ENCODE assay signal across 24 cellular contexts in genomic region chr20:18718129-18718528, GRCh38.
DNase-seq lines count a peak whose midpoint lies in the region; ATAC-seq, FAIRE-seq and TF ChIP-seq lines count a peak whose summit lies in the region.
"Had no signal": no experiment of that assay in that cellular context is flagged by ENCODE, and none has a peak within 500 bp of the region (broad histone marks: within the 10 kb centered on the region; RNA-seq: fewer than 3 reads in every experiment).

No MANE protein-coding gene starts in this region.

- H3K9ac ChIP-seq in MM.1S (ENCODE audit: low read length) (no peak overlapping the region), H1 (replicated peaks in 1 of 4; ENCODE audit: extremely low read depth in 1 of 4, low read depth in 3 of 4, low read length in 3 of 4) (no peak overlapping the region)

- BruUV-seq in A673 (replicated peaks; lab: Mats Ljungman, UMichigan), result no TSS peak

- H3K23ac ChIP-seq in H1 (ENCODE audit: insufficient read length), result no peak overlapping the region

- H3F3A ChIP-seq in MM.1S (ENCODE audit: insufficient read depth, low read length), result no peaks in the 10 kb centered on the region

- H2BK120ac ChIP-seq in H1 (replicated peaks; ENCODE audit: low read depth, low read length), result no peak overlapping the region

- no peaks in the 10 kb centered on the region for H3K23me2 ChIP-seq in H1 (ENCODE audit: low read depth, low read length)

- H2BK20ac ChIP-seq in H1 (ENCODE audit: low read length), result no peak overlapping the region

- CTCF ChIA-PET in A673 (lab: Charles Lee) (no interaction called here), H1 (lab: Charles Lee; ENCODE audit: partially characterized antibody) (interaction anchor here (0.7 to 1.4 kb wide), 7 partner anchors 11 to 944 kb away, joined by 3 to 5 read pairs (median 3); no protein-coding TSS in a partner anchor)

- H2BK15ac ChIP-seq in H1 (ENCODE audit: low read length), result no peak overlapping the region

- TF ChIP-seq POLR2A in H1 (IDR thresholded peaks at IDR 0.05; ENCODE audit: control extremely low read depth in 1 of 2, low read depth in 2 of 2, low read length in 2 of 2), result no peak

- H3K36me3 ChIP-seq in A673 (ENCODE audit: insufficient read depth, low read length, poor library complexity, severe bottlenecking) (no peaks in the 10 kb centered on the region), MM.1S (replicated peaks; ENCODE audit: insufficient read depth, low read length) (no peaks in the 10 kb centered on the region), H1 (ENCODE audit: control insufficient read depth in 2 of 4, insufficient read depth in 4 of 4, low read length in 3 of 4) (peaks cover 0 to 3% (median 0%) of the 10 kb centered on the region in 4 experiments; a peak in 1 of 8 replicates)
- H3K36me3 ChIP-seq: thyroid gland had no signal

- ATAC-seq in Right ventricle myocardium superior (ENCODE audit: poor library complexity) (no peak), GM18502 (IDR thresholded peaks at IDR 0.05; ENCODE audit: poor library complexity, unreplicated experiment) (no peak)
- ATAC-seq: activated CD4-positive, alpha-beta T cell treated with anti-CD3 and anti-CD28 coated beads for 36 hours; activated T-cell treated with anti-CD3 and anti-CD28 coated beads, Interleukin-2, amount 50 U/mL, for 72 hours; left colon had no signal

- POLR2A ChIA-PET in A673 (lab: Charles Lee; ENCODE audit: low non-redundant PET) (no interaction called here), H1 (lab: Charles Lee; ENCODE audit: partially characterized antibody) (no interaction called here)

- H3K27ac ChIP-seq in A673 (ENCODE audit: low read depth, low read length, poor library complexity, severe bottlenecking), result no peak overlapping the region
- H3K27ac ChIP-seq in MM.1S (ENCODE audit: low read length), result no peak overlapping the region
- H3K27ac ChIP-seq in H1 (ENCODE audit: low read depth, low read length), result no peak overlapping the region
- H3K27ac ChIP-seq: skin epidermis, thyroid gland had no signal

- H3K4me1 ChIP-seq in A673 (ENCODE audit: insufficient read depth, low read length, poor library complexity, severe bottlenecking), result no peaks in the 10 kb centered on the region
- H3K4me1 ChIP-seq in MM.1S (ENCODE audit: low read length), result no peaks in the 10 kb centered on the region
- no peaks in the 10 kb centered on the region for H3K4me1 ChIP-seq in H1 (replicated peaks in 1 of 4; ENCODE audit: control insufficient read depth in 3 of 4, insufficient read depth in 4 of 4, low read length in 3 of 4)

- H2AK5ac ChIP-seq in H1 (ENCODE audit: low read depth, low read length), result no peak overlapping the region

- no peaks in the 10 kb centered on the region for H3K79me1 ChIP-seq in H1 (ENCODE audit: low read depth, low read length)

- WGBS in H1 (ENCODE audit: extremely low coverage in 1 of 2, insufficient coverage in 1 of 2, insufficient read length in 1 of 2, insufficient replicate concordance in 2 of 2, low coverage in 1 of 2, low lambda C conversion rate in 2 of 2, missing lambda C conversion rate in 1 of 2), 2 experiments, result 95% methylated on average over 3 of the region's 3 CpGs; no CpG with 5 or more reads in 1 of the 2 experiments

- H4K91ac ChIP-seq in H1 (replicated peaks; ENCODE audit: insufficient read length, low read length), result no peak overlapping the region

- H3K27me3 ChIP-seq in A673 (replicated peaks; ENCODE audit: insufficient read depth, low read depth, low read length, poor library complexity) (no peaks in the 10 kb centered on the region), MM.1S (replicated peaks; ENCODE audit: insufficient read depth, low read length) (no peaks in the 10 kb centered on the region), H1 (replicated peaks in 1 of 4; ENCODE audit: control insufficient read depth in 3 of 4, extremely low read depth in 1 of 4, insufficient read depth in 3 of 4, low read length in 3 of 4) (no peaks in the 10 kb centered on the region; a peak in 1 of 7 replicates)
- H3K27me3 ChIP-seq: thyroid gland had no signal

- H2AFZ ChIP-seq in MM.1S (ENCODE audit: low read length), result no peak overlapping the region
- no peak overlapping the region for H2AFZ ChIP-seq in H1 (ENCODE audit: low read length)

- H3K14ac ChIP-seq in H1 (ENCODE audit: insufficient read length), result no peak overlapping the region

- peak; percentile 38 to 54 for TF ChIP-seq RAD21 in H1 (IDR thresholded peaks at IDR 0.05 in 1 of 2, conservative IDR thresholded peaks at IDR 0.05 in 1 of 2; ENCODE audit: low read depth in 2 of 2, low read length in 2 of 2)

- H3K9me2 ChIP-seq in MM.1S (replicated peaks; ENCODE audit: insufficient read depth, low read length), result no peaks in the 10 kb centered on the region

- DNase-seq in A673 (ENCODE audit: low spot score) (no peak), MM.1S (no peak), H1 (ENCODE audit: low read depth in 1 of 2, low spot score in 2 of 2) (no peak), Right ventricle myocardium superior (no peak), SIG-M5 treated with dmso at 0.1 percent for 504 hours (lab: John Stamatoyannopoulos, UW; ENCODE audit: unreplicated experiment) (no peak), occipital lobe (lab: John Stamatoyannopoulos, UW) (no peak)
- DNase-seq: activated CD4-positive, alpha-beta T cell treated with anti-CD3 and anti-CD28 coated beads for 36 hours; activated T-cell treated with anti-CD3 and anti-CD28 coated beads, Interleukin-2, amount 50 U/mL, for 72 hours; CD4-positive, alpha-beta T cell; DMS153; effector memory CD4-positive, alpha-beta T cell; glutamatergic neuron; left colon; midbrain; NCI-H2029; NCI-H446; nephron progenitor cell; stimulated activated naive CD4-positive, alpha-beta T cell; SW 1271; thyroid gland had no signal

- TF ChIP-seq EP300 in H1 (IDR thresholded peaks at IDR 0.05; ENCODE audit: borderline replicate concordance in 1 of 2, low read depth in 2 of 2, low read length in 2 of 2), result no peak

- no peak overlapping the region for H3K56ac ChIP-seq in H1 (replicated peaks; ENCODE audit: insufficient read length, low read depth, low read length)

- no peaks in the 10 kb centered on the region for H3K79me2 ChIP-seq in MM.1S (ENCODE audit: low read length)
- no peaks in the 10 kb centered on the region for H3K79me2 ChIP-seq in H1 (ENCODE audit: control insufficient read depth in 1 of 2, insufficient read depth in 2 of 2, low read length in 2 of 2)

- no peak overlapping the region for H2BK5ac ChIP-seq in H1 (ENCODE audit: low read depth, low read length)

- TF ChIP-seq CTCF in A673 (conservative IDR thresholded peaks at IDR 0.05; ENCODE audit: low read depth, low read length) (0 out of 2 replicates have a peak, but pooled peaks have one; percentile 12), GM12873 (IDR thresholded peaks at IDR 0.05; ENCODE audit: insufficient read depth, low read depth, low read length, missing control alignments) (peak; percentile 18), MM.1S (IDR thresholded peaks at IDR 0.05; ENCODE audit: low read length) (peak; percentile 47), H1 (IDR thresholded peaks at IDR 0.05; ENCODE audit: control extremely low read depth in 1 of 3, insufficient read depth in 1 of 3, low read depth in 1 of 3, low read length in 3 of 3) (peak in 2 of 3 experiments; percentile 38 to 39; a peak in 3 of 4 replicates)

- no peak overlapping the region for H2BK12ac ChIP-seq in H1 (ENCODE audit: low read depth, low read length)

- no peak overlapping the region for H3K4ac ChIP-seq in H1 (replicated peaks; ENCODE audit: insufficient read length, low read depth, low read length)

- H4K20me1 ChIP-seq in MM.1S (ENCODE audit: insufficient read depth, low read length), result no peaks in the 10 kb centered on the region
- H4K20me1 ChIP-seq in H1 (replicated peaks in 1 of 2; ENCODE audit: control insufficient read depth in 1 of 2, insufficient read depth in 2 of 2, low read length in 2 of 2), result no peaks in the 10 kb centered on the region

- H3K9me3 ChIP-seq in A673 (ENCODE audit: low read depth, low read length, poor library complexity, severe bottlenecking) (no peaks in the 10 kb centered on the region), MM.1S (replicated peaks; ENCODE audit: insufficient read depth, low read length) (no peaks in the 10 kb centered on the region), H1 (ENCODE audit: insufficient read depth in 2 of 2, low read depth in 1 of 2, low read length in 1 of 2) (no peaks in the 10 kb centered on the region)
- H3K9me3 ChIP-seq: thyroid gland had no signal

- H4K8ac ChIP-seq in H1 (ENCODE audit: extremely low read depth, insufficient read depth, low read length), result no peak overlapping the region

- no peak overlapping the region for H3K4me2 ChIP-seq in MM.1S (ENCODE audit: low read depth, low read length)
- H3K4me2 ChIP-seq in H1 (ENCODE audit: insufficient read depth in 1 of 2, low read depth in 2 of 2, low read length in 2 of 2), result no peak overlapping the region

- H3K4me3 ChIP-seq in A673 (ENCODE audit: low read depth, low read length, poor library complexity, severe bottlenecking) (no peak overlapping the region), MM.1S (ENCODE audit: low read length) (no peak overlapping the region), H1 (ENCODE audit: extremely low read depth in 1 of 4, insufficient read depth in 2 of 4, low read depth in 3 of 4, low read length in 4 of 4) (no peak overlapping the region)
- H3K4me3 ChIP-seq: skin epidermis, thyroid gland had no signal

- no peak overlapping the region for H4K5ac ChIP-seq in H1 (ENCODE audit: insufficient read length, low read depth, low read length)

- intact Hi-C loops in A673 (cut with micrococcal nuclease; ENCODE audit: unreplicated experiment) (no loop called here), Right ventricle myocardium superior (cut with DNase I) (no loop called here)

- FAIRE-seq in H1 (lab: Jason Lieb, UNC), result no peak
- FAIRE-seq: G401.6 had no signal

- H3K18ac ChIP-seq in H1 (ENCODE audit: extremely low read depth, low read length), result no peak overlapping the region

TF ChIP-seq in H1, 55 proteins besides CTCF, POLR2A, EP300 and RAD21:
- TF ChIP-seq RFX5 (IDR thresholded peaks at IDR 0.05; ENCODE audit: borderline replicate concordance, low read depth, low read length) (no peak), SP4 (IDR thresholded peaks at IDR 0.05; ENCODE audit: low read length) (no peak)
